18 cellular contexts compared by ENCODE assay signal in genomic region chr16:28938721-28939120, GRCh38. TPM values are rescaled to one million over a fixed set of nuclear protein-coding genes. Genes with fewer than 3 reads are reported as not detected.
DNase-seq lines count a peak whose midpoint lies in the region; ATAC-seq and TF ChIP-seq lines count a peak whose summit lies in the region.
"Had no signal": no experiment of that assay in that cellular context is flagged by ENCODE, and none has a peak within 500 bp of the region (broad histone marks: within the 10 kb centered on the region; RNA-seq: fewer than 3 reads in every experiment).

No MANE protein-coding gene starts in this region.

- H3K4me3 Mint-ChIP-seq in naive B cell (peak overlapping the region in 1 of 8 donors; percentile 75), progenitor cell of endocrine pancreas (ENCODE audit: low read depth) (no peak overlapping the region)
- no peak overlapping the region for H3K4me3 Mint-ChIP-seq in stimulated activated effector memory CD8-positive, alpha-beta T cell treated with anti-CD3 and anti-CD28 coated beads, Interleukin-12 subunit alpha, Interleukin-12 subunit beta, amount 100 ng/mL, for 72 hours
- H3K4me3 Mint-ChIP-seq: CD4-positive, CD25-positive, alpha-beta regulatory T cell; CD8-positive, alpha-beta T cell had no signal

- no peak overlapping the region for H3K4me3 ChIP-seq in HEK293 (ENCODE audit: low read depth, low read length)
- H3K4me3 ChIP-seq: A549, BLaER1, GM23248 had no signal

- CTCF ChIA-PET in HEK293 (lab: Yijun Ruan, JAX) (no interaction called here), RWPE1 (lab: Yijun Ruan, JAX) (no interaction called here)

- no peaks in the 10 kb centered on the region for H3K36me3 ChIP-seq in HEK293 (ENCODE audit: control insufficient read depth in 2 of 2, insufficient read depth in 1 of 2, low read length in 2 of 2)

- H3K27ac ChIP-seq in HEK293 (ENCODE audit: extremely low read depth, low read depth, low read length) (no peak overlapping the region), RWPE1 (no peak overlapping the region)
- H3K27ac ChIP-seq: A549, BLaER1, C4-2B, GM23248 had no signal

- no peak for TF ChIP-seq CTCF in HEK293 (tag by site-specific recombination; IDR thresholded peaks at IDR 0.05)
- no peak for TF ChIP-seq CTCF in RWPE1 (conservative IDR thresholded peaks at IDR 0.05; ENCODE audit: low read depth)
- TF ChIP-seq CTCF in progenitor cell of endocrine pancreas (IDR thresholded peaks at IDR 0.05; ENCODE audit: unreplicated experiment): no peak

- H3K9me3 Mint-ChIP-seq in naive B cell (no peaks in the 10 kb centered on the region), progenitor cell of endocrine pancreas (ENCODE audit: low read depth) (no peaks in the 10 kb centered on the region)
- H3K9me3 Mint-ChIP-seq in stimulated activated effector memory CD8-positive, alpha-beta T cell treated with anti-CD3 and anti-CD28 coated beads, Interleukin-12 subunit alpha, Interleukin-12 subunit beta, amount 100 ng/mL, for 72 hours: peaks cover 3% of the 10 kb centered on the region
- H3K9me3 Mint-ChIP-seq: CD4-positive, CD25-positive, alpha-beta regulatory T cell; CD8-positive, alpha-beta T cell had no signal

- H3K27me3 Mint-ChIP-seq in naive B cell (no peaks in the 10 kb centered on the region), progenitor cell of endocrine pancreas (peaks cover 16% of the 10 kb centered on the region)

- ATAC-seq in naive B cell (ENCODE audit: low read depth in 2 of 2): no peak
- no peak for ATAC-seq in stimulated activated effector memory CD8-positive, alpha-beta T cell treated with anti-CD3 and anti-CD28 coated beads, Interleukin-12 subunit alpha, Interleukin-12 subunit beta, amount 100 ng/mL, for 72 hours
- ATAC-seq: A549; CD8-positive, alpha-beta T cell had no signal

- H3K9me3 ChIP-seq in HEK293 (ENCODE audit: control insufficient read depth, insufficient read depth, low read depth, low read length): no peaks in the 10 kb centered on the region
- H3K9me3 ChIP-seq: A549, BLaER1, Caco-2 had no signal

- DNase-seq in naive B cell (no peak), RWPE1 (ENCODE audit: low spot score) (no peak), progenitor cell of endocrine pancreas (ENCODE audit: low spot score, unreplicated experiment) (no peak)
- DNase-seq in stimulated activated effector memory CD8-positive, alpha-beta T cell treated with anti-CD3 and anti-CD28 coated beads, Interleukin-12 subunit alpha, Interleukin-12 subunit beta, amount 100 ng/mL, for 72 hours (ENCODE audit: low spot score in 2 of 2): no peak
- no peak for DNase-seq in stimulated activated CD4-positive, alpha-beta T cell treated with anti-CD3 and anti-CD28 coated beads, Interleukin-4, amount 100 ng/mL, for 4 hours
- DNase-seq: 8988T; Caco-2; CD4-positive, CD25-positive, alpha-beta regulatory T cell; CD8-positive, alpha-beta T cell; DMS153; DND-41; GM23248; H7; HCEC 1CT had no signal

- POLR2A ChIA-PET in HEK293 (lab: Yijun Ruan, JAX): no interaction called here
- POLR2A ChIA-PET in RWPE1 (lab: Yijun Ruan, JAX; ENCODE audit: low non-redundant PET): no interaction called here

- H3K27ac Mint-ChIP-seq in naive B cell (peak overlapping the region in 4 of 6 donors; percentile 77 to 91 (median 89)), progenitor cell of endocrine pancreas (no peak overlapping the region)
- H3K27ac Mint-ChIP-seq in stimulated activated effector memory CD8-positive, alpha-beta T cell treated with anti-CD3 and anti-CD28 coated beads, Interleukin-12 subunit alpha, Interleukin-12 subunit beta, amount 100 ng/mL, for 72 hours: peak overlapping the region; percentile 8
- H3K27ac Mint-ChIP-seq: CD4-positive, CD25-positive, alpha-beta regulatory T cell; CD8-positive, alpha-beta T cell had no signal

- H3K36me3 Mint-ChIP-seq in naive B cell: peaks cover 17 to 50% of the 10 kb centered on the region in 2 donors
- H3K36me3 Mint-ChIP-seq in stimulated activated effector memory CD8-positive, alpha-beta T cell treated with anti-CD3 and anti-CD28 coated beads, Interleukin-12 subunit alpha, Interleukin-12 subunit beta, amount 100 ng/mL, for 72 hours: peaks cover 23% of the 10 kb centered on the region
- H3K36me3 Mint-ChIP-seq in progenitor cell of endocrine pancreas (ENCODE audit: insufficient read depth): no peaks in the 10 kb centered on the region
- H3K36me3 Mint-ChIP-seq: CD4-positive, CD25-positive, alpha-beta regulatory T cell; CD8-positive, alpha-beta T cell had no signal

- H3K4me1 Mint-ChIP-seq in naive B cell: peaks cover 46 to 58% (median 54%) of the 10 kb centered on the region in 3 donors
- peaks cover 25% of the 10 kb centered on the region for H3K4me1 Mint-ChIP-seq in stimulated activated effector memory CD8-positive, alpha-beta T cell treated with anti-CD3 and anti-CD28 coated beads, Interleukin-12 subunit alpha, Interleukin-12 subunit beta, amount 100 ng/mL, for 72 hours
- peaks cover 2% of the 10 kb centered on the region for H3K4me1 Mint-ChIP-seq in progenitor cell of endocrine pancreas (ENCODE audit: low read depth)

- no peaks in the 10 kb centered on the region for H3K4me1 ChIP-seq in HEK293 (ENCODE audit: control insufficient read depth, insufficient read depth, low read length)
- H3K4me1 ChIP-seq: A549, Caco-2 had no signal

TF ChIP-seq in HEK293, 187 proteins besides CTCF, POLR2A, EP300 and RAD21:
- TF ChIP-seq KLF17 (tag by site-specific recombination; IDR thresholded peaks at IDR 0.05) (no peak), ZEB2 (tag by site-specific recombination; IDR thresholded peaks at IDR 0.05) (0 out of 2 replicates have a peak, but pooled peaks have one; percentile 34), ZFP41 (tag by site-specific recombination; IDR thresholded peaks at IDR 0.05; ENCODE audit: borderline replicate concordance) (no peak)

RNA-seq across cellular contexts. Expression of gene CD19, which starts 7.0 kb away (rescaled TPM):
- polyA plus RNA-seq in naive B cell (ENCODE audit: low read depth in 6 of 6): 100 to 1,000 TPM; 280 to 597 (median 354) TPM
- not detected in 2 replicates for total RNA-seq in progenitor cell of endocrine pancreas
- total RNA-seq: Caco-2, GM23248 had no signal
- polyA plus RNA-seq: A549, GM23248 had no signal

RNA-seq across cellular contexts. Expression of gene NFATC2IP, which starts 12.0 kb away (rescaled TPM):
- polyA plus RNA-seq in naive B cell (ENCODE audit: low read depth in 6 of 6): 10 to 100 TPM; 17.8 to 32.2 (median 24.2) TPM
- 70.4 and 77.1 TPM in 2 replicates for total RNA-seq in progenitor cell of endocrine pancreas

RNA-seq across cellular contexts. Expression of gene RABEP2, which starts 13.7 kb away (rescaled TPM):
- 10 to 100 TPM in 5 of 6 donors, 1 to 10 TPM in 1; 6.9 to 40.4 (median 21.2) TPM for polyA plus RNA-seq in naive B cell (ENCODE audit: low read depth in 6 of 6)
- total RNA-seq in progenitor cell of endocrine pancreas: 33.3 and 34.9 TPM in 2 replicates

RNA-seq across cellular contexts. Expression of gene SPNS1, which starts 35.9 kb away (rescaled TPM):
- 10 to 100 TPM; 11.4 to 29.9 (median 19.0) TPM for polyA plus RNA-seq in naive B cell (ENCODE audit: low read depth in 6 of 6)
- 36.6 and 41.1 TPM in 2 replicates for total RNA-seq in progenitor cell of endocrine pancreas

RNA-seq across cellular contexts. Expression of gene LAT, which starts 46.1 kb away (rescaled TPM):
- 1 to 10 TPM in 4 of 6 donors, under 1 TPM in 2; 0.29 to 3.7 (median 1.6) TPM for polyA plus RNA-seq in naive B cell (ENCODE audit: low read depth in 6 of 6)
- total RNA-seq in progenitor cell of endocrine pancreas: 5.8 and 8.0 TPM in 2 replicates
